In genomic region chr1:68378296-68379084, GRCh38 we compare ENCODE assay signal across 17 cellular contexts.
DNase-seq lines count a peak whose midpoint lies in the region; ATAC-seq, FAIRE-seq and TF ChIP-seq lines count a peak whose summit lies in the region.
"Had no signal": no experiment of that assay in that cellular context is flagged by ENCODE, and none has a peak within 500 bp of the region (broad histone marks: within the 10 kb centered on the region; RNA-seq: fewer than 3 reads in every experiment).

No MANE protein-coding gene starts in this region.

- H3K79me2 ChIP-seq in osteoblast (ENCODE audit: insufficient read depth, low read length): no peaks in the 10 kb centered on the region

- H2AFZ ChIP-seq in osteoblast (ENCODE audit: low read length): peak overlapping the region; percentile 17

- 42 to 55% methylated on average over 2 of the region's 2 CpGs for WGBS in esophagus, 2 donors

- H3K27ac ChIP-seq in esophagus (ENCODE audit: low read depth in 2 of 2, low read length in 1 of 2) (peak overlapping the region; percentile 42 to 74), osteoblast (ENCODE audit: low read depth, low read length) (peak overlapping the region; percentile 5)
- H3K27ac ChIP-seq: SK-N-MC, WERI-Rb-1 had no signal

- no peaks in the 10 kb centered on the region for H3K4me1 ChIP-seq in esophagus (ENCODE audit: control insufficient read depth in 2 of 2, insufficient read depth in 2 of 2, low read length in 1 of 2)
- peaks cover 26% of the 10 kb centered on the region for H3K4me1 ChIP-seq in osteoblast (ENCODE audit: insufficient read depth, low read length)

- TF ChIP-seq CTCF in osteoblast (IDR thresholded peaks at IDR 0.05; ENCODE audit: extremely low read depth, low read depth, low read length): no peak

- no peaks in the 10 kb centered on the region for H4K20me1 ChIP-seq in osteoblast (ENCODE audit: insufficient read depth, low read length)

- no peak overlapping the region for H3K4me2 ChIP-seq in osteoblast (ENCODE audit: insufficient read depth, low read length)

- peak; percentile 72 for FAIRE-seq in RCC 7860 (lab: Jason Lieb, UNC)

- DNase-seq in ELR (ENCODE audit: low read depth): peak; percentile 76
- peak; percentile 42 for DNase-seq in RCC 7860 (ENCODE audit: low spot score)
- peak; percentile 80 for DNase-seq in osteoblast (ENCODE audit: insufficient read length, low spot score, missing footprints)
- DNase-seq in UCSD-AML1 (lab: John Stamatoyannopoulos, UW; ENCODE audit: unreplicated experiment): no peak
- no peak for DNase-seq in CD1c-positive myeloid dendritic cell (ENCODE audit: extremely low spot score)
- no peak for DNase-seq in T-helper 1 cell
- DNase-seq: activated effector memory CD4-positive, alpha-beta T cell treated with anti-CD3 and anti-CD28 coated beads, Interleukin-2, amount 50 U/mL, for 16 hours; CD8-positive, alpha-beta T cell; effector memory CD8-positive, alpha-beta T cell; GDM1; hippocampal formation; MV-4-11; naive thymus-derived CD8-positive, alpha-beta T cell; WERI-Rb-1 had no signal

- peaks cover 0 to 2% of the 10 kb centered on the region in 2 donors for H3K9me3 ChIP-seq in esophagus (ENCODE audit: control insufficient read depth in 2 of 2, insufficient read depth in 1 of 2, low read depth in 1 of 2, low read length in 1 of 2)
- H3K9me3 ChIP-seq in osteoblast (ENCODE audit: low read depth, low read length): no peaks in the 10 kb centered on the region

- ATAC-seq in GM21423 (IDR thresholded peaks at IDR 0.05; ENCODE audit: unreplicated experiment): no peak
- ATAC-seq: CD8-positive, alpha-beta T cell; effector memory CD8-positive, alpha-beta T cell; naive thymus-derived CD8-positive, alpha-beta T cell had no signal

- H3K4me3 ChIP-seq in esophagus (ENCODE audit: low read depth in 1 of 2, low read length in 2 of 2): no peak overlapping the region
- no peak overlapping the region for H3K4me3 ChIP-seq in osteoblast (ENCODE audit: insufficient read depth, low read length)
- H3K4me3 ChIP-seq: SK-N-MC had no signal

- H3K36me3 ChIP-seq in esophagus (ENCODE audit: control insufficient read depth in 2 of 2, insufficient read depth in 2 of 2, low read length in 1 of 2): no peaks in the 10 kb centered on the region
- H3K36me3 ChIP-seq in osteoblast (ENCODE audit: insufficient read depth, low read length): no peaks in the 10 kb centered on the region
- H3K36me3 ChIP-seq: WERI-Rb-1 had no signal

- no peaks in the 10 kb centered on the region for H3K27me3 ChIP-seq in esophagus (ENCODE audit: control insufficient read depth in 1 of 2, insufficient read depth in 2 of 2, low read length in 2 of 2)
- no peaks in the 10 kb centered on the region for H3K27me3 ChIP-seq in osteoblast (ENCODE audit: insufficient read depth, low read length)

Comparison
In these comparisons a context has a peak if more than half of its experiments do, and no peak if none do; other contexts are left out.
1. DNase-seq: peak in ELR (single experiment), RCC 7860 (single experiment) and osteoblast (single experiment); none in UCSD-AML1 (single experiment), CD1c-positive myeloid dendritic cell (single experiment) and T-helper 1 cell (0 of 5).